Comparison of ENCODE assay signal across 8 cellular contexts in the genomic region with DNA sequence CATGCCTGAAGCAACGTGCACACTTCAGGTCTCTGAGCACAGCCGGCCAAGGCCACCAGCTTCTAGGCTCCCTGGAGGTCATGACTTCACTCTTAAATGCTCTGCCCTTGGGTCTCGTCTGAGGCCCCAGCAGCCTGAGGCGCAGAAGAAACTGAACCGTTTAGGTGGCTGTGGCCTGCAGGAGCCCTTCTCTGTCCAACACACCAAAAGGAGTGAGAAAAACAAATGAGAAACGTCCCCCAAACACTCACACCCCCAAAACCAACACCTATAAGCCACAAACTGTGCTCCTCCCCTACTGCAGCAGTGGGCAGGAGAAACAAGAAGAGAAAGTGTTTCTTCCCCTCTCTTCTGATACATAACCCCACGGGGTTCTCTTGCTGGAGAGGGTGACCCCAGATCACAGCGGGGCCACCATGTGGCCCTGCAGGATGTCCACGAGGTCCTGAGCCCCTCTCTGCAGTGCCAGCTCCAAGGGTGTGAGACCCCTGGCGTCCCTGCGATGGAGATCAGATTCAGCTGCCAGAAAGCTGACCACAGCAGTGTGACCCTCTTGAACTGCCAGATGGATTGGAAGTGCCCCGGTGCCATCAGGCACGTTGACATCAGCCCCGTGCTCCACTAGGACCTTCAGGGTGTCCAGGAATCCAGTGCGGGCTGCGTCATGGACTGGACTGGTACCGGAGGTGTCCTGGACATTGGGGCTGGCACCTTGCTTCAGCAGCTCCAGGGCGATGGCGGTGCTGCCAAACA. TPM values are rescaled to one million over a fixed set of nuclear protein-coding genes. Genes with fewer than 3 reads are reported as not detected.
DNase-seq lines count a peak whose midpoint lies in the region; ATAC-seq and TF ChIP-seq lines count a peak whose summit lies in the region.

No MANE protein-coding gene starts in this region.

- peaks cover 10 to 30% of the 10 kb centered on the region in 2 donors for H3K36me3 Mint-ChIP-seq in CD4-positive, alpha-beta memory T cell
- peaks cover 31% of the 10 kb centered on the region for H3K36me3 Mint-ChIP-seq in activated CD4-positive, alpha-beta memory T cell treated with anti-CD3 and anti-CD28 coated beads for 36 hours

- no peaks in the 10 kb centered on the region for H4K20me1 ChIP-seq in fibroblast of lung (ENCODE audit: control insufficient read depth, extremely low read depth, insufficient read depth, low read length)
- H4K20me1 ChIP-seq in smooth muscle cell (ENCODE audit: low read depth) = no peaks in the 10 kb centered on the region

- no peaks in the 10 kb centered on the region for H3K27me3 ChIP-seq in CD4-positive, alpha-beta memory T cell (ENCODE audit: insufficient read depth, low read length)
- H3K27me3 ChIP-seq in fibroblast of lung (ENCODE audit: control insufficient read depth, insufficient read depth, low read length) (no peaks in the 10 kb centered on the region), smooth muscle cell (ENCODE audit: low read depth) (no peaks in the 10 kb centered on the region)

- TF ChIP-seq CTCF in fibroblast of lung (conservative IDR thresholded peaks at IDR 0.05 in 1 of 2, IDR thresholded peaks at IDR 0.05 in 1 of 2; ENCODE audit: low read depth in 1 of 2, low read length in 2 of 2) (no peak), smooth muscle cell (IDR thresholded peaks at IDR 0.05; ENCODE audit: borderline replicate concordance, insufficient read depth, poor library complexity, severe bottlenecking) (no peak)

- peak overlapping the region; percentile 94 for H3K27ac ChIP-seq in CD4-positive, alpha-beta memory T cell (ENCODE audit: low read depth, low read length)
- H3K27ac ChIP-seq in fibroblast of lung (ENCODE audit: insufficient read depth, low read length) (peak overlapping the region; percentile 82), smooth muscle cell (ENCODE audit: low read depth) (peak overlapping the region; percentile 33)

- POLR2A ChIA-PET in CD4-positive, alpha-beta memory T cell (lab: Charles Lee; ENCODE audit: partially characterized antibody) = interaction anchor here (0.6 to 10.2 kb wide), 25 partner anchors 10 to 424 kb away, joined by 3 to 128 read pairs (median 4); partner anchors contain the start of genes ATG4D, CARM1, DNM2 and KEAP1
- POLR2A ChIA-PET in activated CD4-positive, alpha-beta memory T cell treated with anti-CD3 and anti-CD28 coated beads for 36 hours (lab: Charles Lee) = interaction anchor here (0.5 to 4.2 kb wide), 3 partner anchors 12 to 81 kb away, joined by 3 to 29 read pairs (median 3); no protein-coding TSS in a partner anchor

- peak; percentile 24 for ATAC-seq in HG03571 (IDR thresholded peaks at IDR 0.05; ENCODE audit: unreplicated experiment)

- peak overlapping the region; percentile 92 to 97 for H3K4me3 ChIP-seq in CD4-positive, alpha-beta memory T cell (ENCODE audit: low read length in 2 of 2)
- H3K4me3 ChIP-seq in fibroblast of lung (replicated peaks in 1 of 4; ENCODE audit: control extremely low read depth in 1 of 4, insufficient read depth in 1 of 4, low read depth in 3 of 4, low read length in 4 of 4) = peak overlapping the region; percentile 43 to 90 (median 58)
- H3K4me3 ChIP-seq in smooth muscle cell = peak overlapping the region; percentile 65

- peaks cover 37% of the 10 kb centered on the region for H3K4me1 ChIP-seq in CD4-positive, alpha-beta memory T cell (ENCODE audit: insufficient read depth, low read length)
- peaks cover 18% of the 10 kb centered on the region for H3K4me1 ChIP-seq in fibroblast of lung (ENCODE audit: control insufficient read depth, extremely low read depth, insufficient read depth, low read length)
- H3K4me1 ChIP-seq in smooth muscle cell (ENCODE audit: low read depth) = peaks cover 18% of the 10 kb centered on the region

- H3K4me2 ChIP-seq in fibroblast of lung (ENCODE audit: extremely low read depth, insufficient read depth, low read length) = peak overlapping the region; percentile 85
- H3K4me2 ChIP-seq in smooth muscle cell = peak overlapping the region; percentile 94

- intact Hi-C loops in CD4-positive, alpha-beta memory T cell (cut with micrococcal nuclease) = loop anchor here (1.0 to 5.0 kb wide), 5 partner anchors 13 to 305 kb away; partner anchors contain the start of genes CARM1 and ILF3
- intact Hi-C loops in activated CD4-positive, alpha-beta memory T cell treated with anti-CD3 and anti-CD28 coated beads for 36 hours (cut with micrococcal nuclease) = loop anchor here (1.0 to 10.0 kb wide), 9 partner anchors 36 to 462 kb away; partner anchors contain the start of genes ANGPTL6, ILF3, PPAN and SMARCA4

- H3K36me3 ChIP-seq in CD4-positive, alpha-beta memory T cell (ENCODE audit: insufficient read depth, low read length) = no peaks in the 10 kb centered on the region
- H3K36me3 ChIP-seq in fibroblast of lung (ENCODE audit: control insufficient read depth, insufficient read depth, low read length) (no peaks in the 10 kb centered on the region), smooth muscle cell (ENCODE audit: low read depth) (no peaks in the 10 kb centered on the region)

- no peak overlapping the region for H3K9ac ChIP-seq in fibroblast of lung (ENCODE audit: insufficient read depth, low read length)
- H3K9ac ChIP-seq in smooth muscle cell (ENCODE audit: low read depth) = no peak overlapping the region

- H3K79me2 ChIP-seq in fibroblast of lung (ENCODE audit: control insufficient read depth, insufficient read depth, low read length) (peaks cover 29% of the 10 kb centered on the region), smooth muscle cell (ENCODE audit: low read depth) (peaks cover 12% of the 10 kb centered on the region)

- peak overlapping the region; percentile 90 to 99 (median 98) for H3K4me3 Mint-ChIP-seq in CD4-positive, alpha-beta memory T cell
- peak overlapping the region; percentile 98 for H3K4me3 Mint-ChIP-seq in activated CD4-positive, alpha-beta memory T cell treated with anti-CD3 and anti-CD28 coated beads for 36 hours

- peak overlapping the region; percentile 95 to 99 (median 98) for H3K27ac Mint-ChIP-seq in CD4-positive, alpha-beta memory T cell
- peak overlapping the region; percentile 98 for H3K27ac Mint-ChIP-seq in activated CD4-positive, alpha-beta memory T cell treated with anti-CD3 and anti-CD28 coated beads for 36 hours

- WGBS in smooth muscle cell (ENCODE audit: low lambda C conversion rate) = 85% methylated on average over 19 of the region's 19 CpGs

- H3K9me3 ChIP-seq in CD4-positive, alpha-beta memory T cell (ENCODE audit: control insufficient read depth in 1 of 2, low read length in 2 of 2) = no peaks in the 10 kb centered on the region
- H3K9me3 ChIP-seq in fibroblast of lung (ENCODE audit: control insufficient read depth, insufficient read depth, low read depth, low read length) (no peaks in the 10 kb centered on the region), smooth muscle cell (replicated peaks; ENCODE audit: low read depth) (no peaks in the 10 kb centered on the region)

- peaks cover 22 to 50% (median 33%) of the 10 kb centered on the region in 4 donors for H3K4me1 Mint-ChIP-seq in CD4-positive, alpha-beta memory T cell
- peaks cover 31% of the 10 kb centered on the region for H3K4me1 Mint-ChIP-seq in activated CD4-positive, alpha-beta memory T cell treated with anti-CD3 and anti-CD28 coated beads for 36 hours (ENCODE audit: low read depth)

- H3F3A ChIP-seq in smooth muscle cell (ENCODE audit: low read depth) = peaks cover 14% of the 10 kb centered on the region

- DNase-seq in CD4-positive, alpha-beta memory T cell = peak; percentile 69 to 79 (median 72)
- DNase-seq in activated CD4-positive, alpha-beta memory T cell treated with anti-CD3 and anti-CD28 coated beads for 36 hours = peak; percentile 75
- DNase-seq in fibroblast of lung (ENCODE audit: low read depth in 2 of 2) (no peak), smooth muscle cell (lab: John Stamatoyannopoulos, UW; ENCODE audit: unreplicated experiment) (no peak), NCI-H1694 (lab: John Stamatoyannopoulos, UW) (no peak), NCI-H187 treated with DMSO at 0.1 percent for 48 hours (lab: John Stamatoyannopoulos, UW) (no peak), A172 (ENCODE audit: low spot score) (no peak)

- H2AFZ ChIP-seq in fibroblast of lung (ENCODE audit: low read length) (no peak overlapping the region), smooth muscle cell (ENCODE audit: low read depth) (no peak overlapping the region)

- CTCF ChIA-PET in CD4-positive, alpha-beta memory T cell (lab: Charles Lee; ENCODE audit: partially characterized antibody) = interaction anchor here (0.6 to 1.7 kb wide), 8 partner anchors 8 to 63 kb away, joined by 3 to 7 read pairs (median 4); partner anchors contain the start of gene KEAP1
- CTCF ChIA-PET in activated CD4-positive, alpha-beta memory T cell treated with anti-CD3 and anti-CD28 coated beads for 36 hours (lab: Charles Lee) = interaction anchor here (0.9 to 7.5 kb wide), 9 partner anchors 13 to 298 kb away, joined by 3 to 45 read pairs (median 3); partner anchors contain the start of gene QTRT1

- peaks cover 0 to 2% (median 0%) of the 10 kb centered on the region in 8 donors for H3K9me3 Mint-ChIP-seq in CD4-positive, alpha-beta memory T cell
- no peaks in the 10 kb centered on the region for H3K9me3 Mint-ChIP-seq in activated CD4-positive, alpha-beta memory T cell treated with anti-CD3 and anti-CD28 coated beads for 36 hours

- H3K27me3 Mint-ChIP-seq in CD4-positive, alpha-beta memory T cell = no peaks in the 10 kb centered on the region
- no peaks in the 10 kb centered on the region for H3K27me3 Mint-ChIP-seq in activated CD4-positive, alpha-beta memory T cell treated with anti-CD3 and anti-CD28 coated beads for 36 hours

RNA-seq across cellular contexts. Expression of gene KRI1, which starts 1.0 kb away (rescaled TPM):
- 10 to 100 TPM; 72.7 to 73.0 TPM for total RNA-seq in CD4-positive, alpha-beta memory T cell
- polyA plus RNA-seq in CD4-positive, alpha-beta memory T cell = 10 to 100 TPM in 1 of 2 donors, 1 to 10 TPM in 1; 3.2 to 36.3 TPM
- total RNA-seq in activated CD4-positive, alpha-beta memory T cell treated with anti-CD3 and anti-CD28 coated beads for 36 hours = 10 to 100 TPM; 46.2 to 52.3 TPM
- total RNA-seq in fibroblast of lung (8.6 and 10.0 TPM in 2 replicates), smooth muscle cell (4.9 and 7.1 TPM in 2 replicates)
- polyA plus RNA-seq in fibroblast of lung (9.4 and 12.6 TPM in 2 replicates), smooth muscle cell (10.1 and 18.0 TPM in 2 replicates)
- polyA plus RNA-seq in fibroblast of lung (2012) = 11.8 and 15.9 TPM in 2 replicates
- polyA minus RNA-seq in fibroblast of lung (ENCODE audit: low replicate concordance) = 7.6 and 17.5 TPM in 2 replicates
- total RNA-seq in A172 (2014; rRNA removed; shearing (Covaris generic)) = 7.4 and 9.5 TPM in 2 replicates

RNA-seq across cellular contexts. Expression of gene CDKN2D, which starts 1.9 kb away (rescaled TPM):
- 10 to 100 TPM; 25.6 to 29.2 TPM for total RNA-seq in CD4-positive, alpha-beta memory T cell
- polyA plus RNA-seq in CD4-positive, alpha-beta memory T cell = 100 to 1,000 TPM; 130 to 159 TPM
- 10 to 100 TPM; 68.6 to 68.8 TPM for total RNA-seq in activated CD4-positive, alpha-beta memory T cell treated with anti-CD3 and anti-CD28 coated beads for 36 hours
- total RNA-seq in fibroblast of lung (3.9 and 10.7 TPM in 2 replicates), smooth muscle cell (5.4 and 10.1 TPM in 2 replicates)
- polyA plus RNA-seq in fibroblast of lung (9.7 and 15.7 TPM in 2 replicates), smooth muscle cell (22.2 and 25.3 TPM in 2 replicates)
- polyA plus RNA-seq in fibroblast of lung (2012) = 8.5 and 17.1 TPM in 2 replicates
- 4.0 and 17.0 TPM in 2 replicates for polyA minus RNA-seq in fibroblast of lung (ENCODE audit: low replicate concordance)
- 10.6 and 11.3 TPM in 2 replicates for total RNA-seq in A172 (2014; rRNA removed; shearing (Covaris generic))

RNA-seq across cellular contexts. Expression of gene AP1M2, which starts 20.3 kb away (rescaled TPM):
- total RNA-seq in CD4-positive, alpha-beta memory T cell = not detected
- polyA plus RNA-seq in CD4-positive, alpha-beta memory T cell = not detected
- not detected for total RNA-seq in activated CD4-positive, alpha-beta memory T cell treated with anti-CD3 and anti-CD28 coated beads for 36 hours
- total RNA-seq in fibroblast of lung (0.17 TPM in 1 of 2 replicates, not detected in the other), smooth muscle cell (19.8 and 37.1 TPM in 2 replicates)
- polyA plus RNA-seq in fibroblast of lung (0.16 and 0.45 TPM in 2 replicates), smooth muscle cell (8.8 and 30.2 TPM in 2 replicates)
- 0.41 and 0.85 TPM in 2 replicates for polyA plus RNA-seq in fibroblast of lung (2012)
- not detected in 2 replicates for polyA minus RNA-seq in fibroblast of lung (ENCODE audit: low replicate concordance)
- 39.4 and 41.9 TPM in 2 replicates for total RNA-seq in A172 (2014; rRNA removed; shearing (Covaris generic))

RNA-seq across cellular contexts. Expression of gene ATG4D, which starts 23.1 kb away (rescaled TPM):
- total RNA-seq in CD4-positive, alpha-beta memory T cell = 10 to 100 TPM; 51.5 to 58.6 TPM
- 10 to 100 TPM in 1 of 2 donors, 1 to 10 TPM in 1; 9.3 to 22.1 TPM for polyA plus RNA-seq in CD4-positive, alpha-beta memory T cell
- 10 to 100 TPM; 23.8 to 26.7 TPM for total RNA-seq in activated CD4-positive, alpha-beta memory T cell treated with anti-CD3 and anti-CD28 coated beads for 36 hours
- total RNA-seq in fibroblast of lung (13.4 and 14.9 TPM in 2 replicates), smooth muscle cell (12.9 and 13.8 TPM in 2 replicates)
- polyA plus RNA-seq in fibroblast of lung (7.2 and 12.8 TPM in 2 replicates), smooth muscle cell (19.0 and 29.7 TPM in 2 replicates)
- polyA plus RNA-seq in fibroblast of lung (2012) = 12.5 and 19.3 TPM in 2 replicates
- polyA minus RNA-seq in fibroblast of lung (ENCODE audit: low replicate concordance) = 22.8 and 39.0 TPM in 2 replicates
- 62.5 and 68.0 TPM in 2 replicates for total RNA-seq in A172 (2014; rRNA removed; shearing (Covaris generic))

RNA-seq across cellular contexts. Expression of gene S1PR5, which starts 49.6 kb away (rescaled TPM):
- 1 to 10 TPM; 1.6 to 1.9 TPM for total RNA-seq in CD4-positive, alpha-beta memory T cell
- 1 to 10 TPM; 1.3 to 3.1 TPM for polyA plus RNA-seq in CD4-positive, alpha-beta memory T cell
- under 1 TPM; 0.12 to 0.40 TPM for total RNA-seq in activated CD4-positive, alpha-beta memory T cell treated with anti-CD3 and anti-CD28 coated beads for 36 hours
- total RNA-seq in fibroblast of lung (under 0.01 TPM in 1 of 2 replicates, not detected in the other), smooth muscle cell (5.3 and 6.3 TPM in 2 replicates)
- polyA plus RNA-seq in fibroblast of lung (0.02 and 0.19 TPM in 2 replicates), smooth muscle cell (6.8 and 9.0 TPM in 2 replicates)
- polyA plus RNA-seq in fibroblast of lung (2012) = 0.15 TPM in 1 of 2 replicates, not detected in the other
- not detected in 2 replicates for polyA minus RNA-seq in fibroblast of lung (ENCODE audit: low replicate concordance)
- 7.9 and 9.0 TPM in 2 replicates for total RNA-seq in A172 (2014; rRNA removed; shearing (Covaris generic))

Comparison
In these comparisons a context has a peak if more than half of its experiments do, and no peak if none do; other contexts are left out.
1. DNase-seq: peak in CD4-positive, alpha-beta memory T cell (5 of 5) and activated CD4-positive, alpha-beta memory T cell treated with anti-CD3 and anti-CD28 coated beads for 36 hours (single experiment); none in fibroblast of lung (0 of 2), smooth muscle cell (single experiment), NCI-H1694 (single experiment), NCI-H187 treated with DMSO at 0.1 percent for 48 hours (single experiment) and A172 (single experiment).
2. H3K27ac ChIP-seq: peak in every context shown above with its lines; median percentile 94 in CD4-positive, alpha-beta memory T cell; 82 in fibroblast of lung; 33 in smooth muscle cell.
3. RNA of gene AP1M2, which starts 20.3 kb away (total RNA-seq): 39.4 to 41.9 TPM in A172 and 19.8 to 37.1 TPM in smooth muscle cell; not detected in CD4-positive, alpha-beta memory T cell, 0.17 TPM in fibroblast of lung and not detected in activated CD4-positive, alpha-beta memory T cell treated with anti-CD3 and anti-CD28 coated beads for 36 hours; every median in the first group is over 10 times any median in the second.
4. Peak in every context shown above with its lines, with median percentiles within 50 percentile points of each other: H3K4me3 ChIP-seq.